31 cellular contexts compared by ENCODE assay signal in genomic region chr17:79398441-79398840, GRCh38.
"Had no signal": no experiment of that assay in that cellular context is flagged by ENCODE, and none has a peak within 500 bp of the region (broad histone marks: within the 10 kb centered on the region; RNA-seq: fewer than 3 reads in every experiment).

No MANE protein-coding gene starts in this region.

- H3K27me3 ChIP-seq: Peyer's patch had no signal

- H3K9ac ChIP-seq: SK-N-SH had no signal

- DNase-seq: Kasumi-1, MG63, NCI-H1048, NCI-H1092 treated with DMSO at 0.1 percent for 48 hours, NCI-H1105 treated with DMSO at 0.1 percent for 48 hours, NCI-H1436, NCI-H146, NCI-H1694, NCI-H187, NCI-H1930, NCI-H2029 treated with DMSO at 0.1 percent for 48 hours, NCI-H2081 treated with DMSO at 0.1 percent for 48 hours, NCI-H2107, NCI-H2171, NCI-H226, NCI-H446 treated with DMSO at 0.1 percent for 48 hours, NCI-H510A, NCI-H524, NCI-H526, NCI-H69, NCI-H748 treated with DMSO at 0.1 percent for 48 hours, NCI-H82, OCI-M1, PC-3, Peyer's patch, Right ventricle myocardium superior, RPMI8226, SHP77 treated with DMSO at 0.1 percent for 48 hours, SK-N-SH, SW 1271 had no signal

- H3K4me2 ChIP-seq: SK-N-SH had no signal

- H3K4me3 ChIP-seq: MG63, Peyer's patch, SJSA1 had no signal

- H3K27ac ChIP-seq: Peyer's patch, SJSA1 had no signal

- H3K36me3 ChIP-seq: MG63, Peyer's patch, SJSA1 had no signal

- ATAC-seq: PC-3 had no signal

- H3K9me3 ChIP-seq: MG63, Peyer's patch, SJSA1, SK-N-SH had no signal

- H3K4me1 ChIP-seq: Peyer's patch, SJSA1 had no signal
